1 cellular context compared by ENCODE assay signal in genomic region chr9:123710299-123710698, GRCh38.
TF ChIP-seq lines count a peak whose summit lies in the region.

No MANE protein-coding gene starts in this region.

TF ChIP-seq in K562, 482 proteins besides CTCF, POLR2A, EP300 and RAD21 (continued from another document):
- TF ChIP-seq RNF219 (CRISPR knock-in tag; IDR thresholded peaks at IDR 0.05) (no peak), ZNF212 (CRISPR knock-in tag; IDR thresholded peaks at IDR 0.05) (no peak), FOXA1 (IDR thresholded peaks at IDR 0.05; ENCODE audit: borderline replicate concordance) (no peak), ID3 (CRISPR knock-in tag; IDR thresholded peaks at IDR 0.05) (no peak), ID3 (tag; IDR thresholded peaks at IDR 0.05) (no peak)
TF ChIP-seq in K562: peak in this region for 6.
